In the genomic region with DNA sequence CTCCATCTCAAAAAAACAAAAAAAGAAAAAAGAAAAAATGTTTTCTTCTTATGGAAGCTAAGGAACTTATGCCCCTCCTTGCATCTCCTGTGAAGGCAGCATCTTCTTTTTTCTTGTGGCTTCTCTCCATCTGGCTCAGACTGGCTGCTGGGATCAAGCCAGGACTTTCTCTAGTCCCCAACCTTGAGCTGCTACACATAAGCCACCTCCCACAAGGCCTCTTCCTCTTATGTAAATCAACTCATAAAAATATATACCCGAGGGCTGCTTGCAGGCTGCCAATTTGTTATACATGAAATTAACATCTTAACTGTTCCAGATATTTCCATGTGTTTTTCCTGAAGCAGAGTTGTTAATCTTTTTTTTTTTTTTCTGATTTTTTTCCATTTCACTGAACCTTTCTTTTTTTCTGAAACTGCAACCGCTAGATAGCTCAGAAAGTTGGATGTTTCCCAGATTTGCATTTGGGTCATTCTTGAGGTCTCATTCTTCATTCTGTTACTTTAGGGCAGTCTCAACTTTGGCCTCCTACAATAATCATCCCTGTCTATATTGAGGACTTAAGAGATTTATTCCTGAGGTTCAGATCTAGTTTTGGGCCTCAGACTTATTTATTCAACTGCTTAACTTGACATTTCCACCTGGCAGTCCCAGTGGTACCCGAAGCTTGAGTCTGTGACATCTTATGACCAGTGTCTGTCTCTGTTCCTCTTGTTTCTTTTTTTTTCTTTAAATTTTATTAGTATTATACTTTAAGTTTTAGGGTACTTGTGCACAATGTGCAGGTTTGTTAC, we compare ENCODE assay signal across 8 cellular contexts. TPM values are rescaled to one million over a fixed set of nuclear protein-coding genes. Genes with fewer than 3 reads are reported as not detected.
DNase-seq lines count a peak whose midpoint lies in the region; ATAC-seq lines count a peak whose summit lies in the region.

No MANE protein-coding gene starts in this region.

- intact Hi-C loops in right cardiac atrium (cut with DNase I), result loop anchor here in 2 of 4 donors (10.0 kb wide), 2 partner anchors 65 to 175 kb away; a partner anchor contains a TSS

- H3K4me1 ChIP-seq in right cardiac atrium (ENCODE audit: control insufficient read depth, insufficient read depth, low read length), result peaks cover 7% of the 10 kb centered on the region

- no peaks in the 10 kb centered on the region for H3K27me3 ChIP-seq in right cardiac atrium (ENCODE audit: control insufficient read depth, insufficient read depth)

- peak; percentile 57 for ATAC-seq in GM18520 (IDR thresholded peaks at IDR 0.05; ENCODE audit: unreplicated experiment)
- peak; percentile 74 for ATAC-seq in HG02763 (IDR thresholded peaks at IDR 0.05; ENCODE audit: unreplicated experiment)
- ATAC-seq in right cardiac atrium, result peak; percentile 40 to 42

- DNase-seq in OCI-M1 (lab: John Stamatoyannopoulos, UW) (peak; percentile 51), right cardiac atrium (peak in 1 of 3 donors; percentile 68), SK-N-DZ (ENCODE audit: low spot score) (no peak), SKM-1 (lab: John Stamatoyannopoulos, UW; ENCODE audit: unreplicated experiment) (no peak)
- no peak for DNase-seq in stimulated activated CD4-positive, alpha-beta T cell treated with anti-CD3 and anti-CD28 coated beads, Interleukin-4, amount 100 ng/mL, for 1 hour
- DNase-seq in activated CD4-positive, CD25-positive, alpha-beta regulatory T cell treated with anti-CD3 and anti-CD28 coated beads, Interleukin-2, amount 50 U/mL, for 72 hours, result no peak

- no peak overlapping the region for H3K4me3 ChIP-seq in right cardiac atrium (ENCODE audit: low read length)

- H3K27ac ChIP-seq in right cardiac atrium (ENCODE audit: low read length), result no peak overlapping the region

- WGBS in right cardiac atrium, result 38% methylated on average over 3 of the region's 3 CpGs

- H3K9me3 ChIP-seq in right cardiac atrium (ENCODE audit: control insufficient read depth, low read length), result no peaks in the 10 kb centered on the region

RNA-seq across cellular contexts. Expression of a gene that starts 10.3 kb away (rescaled TPM):
- 10 to 100 TPM; 16.9 to 19.9 (median 19.6) TPM for total RNA-seq in right cardiac atrium
- polyA plus RNA-seq in right cardiac atrium, result 10.5 TPM
- polyA plus RNA-seq in SK-N-DZ (2014; cell fraction: cytosol; rRNA removed), result 7.5 and 8.8 TPM in 2 replicates
- polyA plus RNA-seq in SK-N-DZ (2014; cell fraction: nucleus; rRNA removed), result 8.7 and 10.4 TPM in 2 replicates

RNA-seq across cellular contexts. Expression of a gene that starts 15.9 kb away (rescaled TPM):
- total RNA-seq in right cardiac atrium, result 10 to 100 TPM; 16.4 to 26.9 (median 18.4) TPM
- 4.1 TPM for polyA plus RNA-seq in right cardiac atrium
- 18.7 and 21.0 TPM in 2 replicates for polyA plus RNA-seq in SK-N-DZ (2014; cell fraction: cytosol; rRNA removed)
- polyA plus RNA-seq in SK-N-DZ (2014; cell fraction: nucleus; rRNA removed), result 6.9 and 8.7 TPM in 2 replicates
